In the genomic region with DNA sequence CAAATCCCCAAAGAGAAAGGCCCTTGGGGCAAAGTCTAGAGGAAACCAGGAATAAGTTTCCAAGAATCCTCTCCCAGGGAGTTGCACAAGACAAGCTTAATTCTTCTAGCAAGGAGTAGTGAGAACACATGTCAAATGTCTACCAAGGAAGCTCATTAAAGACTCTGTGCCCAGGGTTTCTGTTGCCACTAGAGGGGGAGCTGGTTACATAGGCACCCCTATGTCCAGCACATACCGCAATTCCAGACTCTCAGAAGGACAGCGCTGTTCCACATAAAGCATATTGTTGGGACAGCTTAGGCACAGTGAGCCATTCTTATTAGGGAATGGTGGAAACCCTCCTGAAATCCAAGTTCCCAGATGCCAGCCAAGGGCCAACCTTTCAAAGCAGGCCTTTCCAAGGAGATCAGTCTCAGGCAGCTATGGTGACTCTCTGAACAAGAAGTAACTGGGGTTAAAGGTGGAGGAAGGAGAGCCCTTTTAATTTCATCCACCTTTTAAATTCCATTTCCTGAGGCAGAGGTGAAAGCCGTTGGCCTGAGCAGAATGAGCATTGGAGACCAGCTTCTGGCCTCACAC, we compare ENCODE assay signal across 9 cellular contexts.
DNase-seq lines count a peak whose midpoint lies in the region; ATAC-seq lines count a peak whose summit lies in the region.
"Had no signal": no experiment of that assay in that cellular context is flagged by ENCODE, and none has a peak within 500 bp of the region (broad histone marks: within the 10 kb centered on the region; RNA-seq: fewer than 3 reads in every experiment).

No MANE protein-coding gene starts in this region.

- no peaks in the 10 kb centered on the region for H3K27me3 ChIP-seq in mesendoderm (ENCODE audit: insufficient read depth, low read length, poor library complexity)

- no peak overlapping the region for H3K4ac ChIP-seq in mesendoderm (ENCODE audit: low read depth, low read length)

- H3K79me1 ChIP-seq in mesendoderm (ENCODE audit: low read length): no peaks in the 10 kb centered on the region

- H4K8ac ChIP-seq in mesendoderm (ENCODE audit: low read depth, low read length): no peak overlapping the region

- no peak overlapping the region for H4K5ac ChIP-seq in mesendoderm (ENCODE audit: low read length)

- H3K79me2 ChIP-seq in mesendoderm (ENCODE audit: control insufficient read depth, insufficient read depth, low read length): no peaks in the 10 kb centered on the region

- peak; percentile 70 for DNase-seq in GM04504 (ENCODE audit: low read depth)
- DNase-seq in NCI-H524 (lab: John Stamatoyannopoulos, UW): peak; percentile 56 to 83
- peak; percentile 34 for DNase-seq in dedifferentiated amniotic fluid mesenchymal stem cell (ENCODE audit: extremely low spot score)
- DNase-seq in mesendoderm: peak; percentile 48
- DNase-seq in NCI-H446 treated with DMSO at 0.1 percent for 48 hours (lab: John Stamatoyannopoulos, UW): no peak
- DNase-seq in germinal center (ENCODE audit: low spot score): no peak
- no peak for DNase-seq in GOT3 (lab: John Stamatoyannopoulos, UW)

- no peak overlapping the region for H2AK5ac ChIP-seq in mesendoderm (ENCODE audit: low read length)

- no peak overlapping the region for H3K4me3 ChIP-seq in mesendoderm (ENCODE audit: low read length)

- H3K56ac ChIP-seq in mesendoderm (ENCODE audit: low read length): no peak overlapping the region

- H3K36me3 ChIP-seq in mesendoderm (ENCODE audit: control insufficient read depth, insufficient read depth, low read length): no peaks in the 10 kb centered on the region

- no peak overlapping the region for H3K23ac ChIP-seq in mesendoderm (ENCODE audit: low read length)

- H3K9ac ChIP-seq in mesendoderm (ENCODE audit: low read length): no peak overlapping the region
- H3K9ac ChIP-seq: KMS-11 had no signal

- H3K4me2 ChIP-seq in mesendoderm (ENCODE audit: low read length): no peak overlapping the region
- H3K4me2 ChIP-seq: KMS-11 had no signal

- WGBS in mesendoderm (ENCODE audit: extremely low coverage, insufficient coverage, low lambda C conversion rate): no CpG with 5 or more reads among the region's 3 CpGs

- no peak for ATAC-seq in GM18909 (IDR thresholded peaks at IDR 0.05; ENCODE audit: poor library complexity, unreplicated experiment)

- no peak overlapping the region for H2BK15ac ChIP-seq in mesendoderm (replicated peaks; ENCODE audit: low read depth)

- no peak overlapping the region for H3K27ac ChIP-seq in mesendoderm (ENCODE audit: low read depth, low read length)
- H3K27ac ChIP-seq: KMS-11 had no signal

- H2BK120ac ChIP-seq in mesendoderm (ENCODE audit: low read depth, low read length): no peak overlapping the region

- H3K4me1 ChIP-seq in mesendoderm (ENCODE audit: control insufficient read depth, low read depth, low read length): no peaks in the 10 kb centered on the region

- no peak overlapping the region for H3K18ac ChIP-seq in mesendoderm (ENCODE audit: low read length)

- H2BK5ac ChIP-seq in mesendoderm (ENCODE audit: low read length): no peak overlapping the region

Comparison
In these comparisons a context has a peak if more than half of its experiments do, and no peak if none do; other contexts are left out.
1. DNase-seq: peak in GM04504 (single experiment), NCI-H524 (2 of 2), dedifferentiated amniotic fluid mesenchymal stem cell (single experiment) and mesendoderm (single experiment); none in NCI-H446 treated with DMSO at 0.1 percent for 48 hours (single experiment), germinal center (single experiment) and GOT3 (single experiment).